Comparison of ENCODE assay signal across 8 cellular contexts in the genomic region with DNA sequence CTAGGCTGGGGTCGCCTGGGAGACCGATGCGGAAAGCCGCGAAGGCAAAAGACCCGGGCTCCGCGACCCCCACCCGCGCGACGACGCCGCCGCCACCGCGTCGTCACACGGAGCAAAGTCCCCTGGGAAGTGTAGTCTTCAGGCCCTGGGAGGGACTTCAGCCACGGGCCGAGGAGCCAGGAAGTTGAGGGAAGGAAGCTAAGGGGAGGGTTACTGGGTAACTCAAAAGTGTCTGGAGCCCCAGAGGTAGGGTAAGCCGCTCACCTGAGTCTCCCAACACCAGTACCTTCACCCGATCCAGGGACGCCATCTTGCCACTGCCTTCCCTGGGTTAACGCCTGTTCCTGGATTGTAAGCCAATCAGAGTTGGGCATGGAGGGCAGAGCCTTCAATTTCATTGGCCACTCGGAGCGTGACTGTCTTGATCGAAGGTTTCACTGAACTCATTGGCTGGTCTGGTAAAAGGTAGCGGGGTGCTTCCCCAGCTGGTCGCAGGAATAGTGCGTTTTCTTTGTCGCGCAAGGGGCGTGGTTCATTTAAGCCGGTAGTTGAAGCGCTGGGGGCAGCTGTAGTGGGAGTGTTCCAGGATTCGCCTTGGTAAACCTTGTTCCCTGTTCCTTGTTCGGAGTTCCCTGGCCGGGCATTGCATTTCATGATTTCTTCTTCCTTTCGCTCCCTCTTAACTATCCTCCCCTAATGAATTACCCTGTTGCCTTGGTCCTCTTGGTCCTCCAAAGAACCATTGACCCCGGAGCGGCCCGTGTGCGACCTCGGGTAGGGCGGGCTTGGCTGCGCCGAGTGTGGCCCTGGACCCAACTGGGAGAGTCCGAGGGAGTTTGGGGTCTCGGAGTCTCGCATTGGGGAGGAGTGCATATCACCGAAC. TPM values are rescaled to one million over a fixed set of nuclear protein-coding genes. Genes with fewer than 3 reads are reported as not detected.
DNase-seq lines count a peak whose midpoint lies in the region; ATAC-seq, FAIRE-seq and TF ChIP-seq lines count a peak whose summit lies in the region.

Gene GTF2E1, plus strand, starts transcription at position 547 of the 883 bp plus-strand sequence. CDS start 7,809 bp downstream, outside the sequence.
A gene with protein sequence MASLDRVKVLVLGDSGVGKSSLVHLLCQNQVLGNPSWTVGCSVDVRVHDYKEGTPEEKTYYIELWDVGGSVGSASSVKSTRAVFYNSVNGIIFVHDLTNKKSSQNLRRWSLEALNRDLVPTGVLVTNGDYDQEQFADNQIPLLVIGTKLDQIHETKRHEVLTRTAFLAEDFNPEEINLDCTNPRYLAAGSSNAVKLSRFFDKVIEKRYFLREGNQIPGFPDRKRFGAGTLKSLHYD (minus strand): TSS at position 319 of the 883 bp plus-strand sequence. CDS start 9 bp downstream, at position 310.

- no peak for TF ChIP-seq CTCF in astrocyte of the cerebellum (IDR thresholded peaks at IDR 0.05; ENCODE audit: low read depth, low read length, missing control alignments)

- intact Hi-C loops in aorta (cut with DNase I): loop anchor here in 1 of 2 donors (5.0 kb wide), 1 partner anchor 145 kb away; the partner anchor contains the start of gene NDUFB4

- peak; percentile 100 for FAIRE-seq in GM18507 (lab: Jason Lieb, UNC)

- H3K36me3 ChIP-seq in rectal smooth muscle tissue (ENCODE audit: control insufficient read depth, insufficient read depth, low read length) (no peaks in the 10 kb centered on the region), aorta (ENCODE audit: control insufficient read depth in 1 of 2, insufficient read depth in 2 of 2, low read length in 1 of 2) (no peaks in the 10 kb centered on the region)

- in situ Hi-C loops in astrocyte of the cerebellum (cut with HindIII; ENCODE audit: low sequenced_read_pairs): no loop called here

- peak within 1 kb of the TSS; percentile 83 for H3K4me3 ChIP-seq in astrocyte of the cerebellum (ENCODE audit: low read depth, low read length)
- peak within 1 kb of the TSS; percentile 95 for H3K4me3 ChIP-seq in rectal smooth muscle tissue (ENCODE audit: low read length)
- peak within 1 kb of the TSS; percentile 57 to 91 for H3K4me3 ChIP-seq in aorta (ENCODE audit: low read length in 2 of 2)

- DNase-seq in GM18507 (ENCODE audit: extremely low spot score, insufficient read length, low read depth) (peak; percentile 91), NCI-H2029 treated with DMSO at 0.1 percent for 48 hours (lab: John Stamatoyannopoulos, UW) (peak; percentile 99), T-helper 9 cell (peak; percentile 96), astrocyte of the cerebellum (ENCODE audit: low read depth) (peak; percentile 100), hepatic stellate cell (ENCODE audit: low spot score) (peak; percentile 98), aorta (peak; percentile 97 to 98)

- no peaks in the 10 kb centered on the region for H3K9me3 ChIP-seq in aorta (ENCODE audit: control insufficient read depth, low read length)

- H3K4me1 ChIP-seq in rectal smooth muscle tissue (ENCODE audit: control insufficient read depth, insufficient read depth, low read length) (peaks cover 5% of the 10 kb centered on the region), aorta (ENCODE audit: control insufficient read depth in 1 of 2, insufficient read depth in 2 of 2, low read length in 2 of 2) (peaks cover 0 to 9% of the 10 kb centered on the region in 2 donors)

- peak within 1 kb of the TSS; percentile 89 for H3K9ac ChIP-seq in rectal smooth muscle tissue (ENCODE audit: low read length)

- 0% methylated on average over 52 of the region's 52 CpGs for whole genome bisulfite sequencing in aorta, 2 donors

- H3K27ac ChIP-seq in rectal smooth muscle tissue (ENCODE audit: low read depth, low read length) (peak within 1 kb of the TSS; percentile 94), aorta (ENCODE audit: low read depth in 1 of 2, low read length in 2 of 2) (peak within 1 kb of the TSS in 1 of 2 donors; percentile 80)

- H3K27me3 ChIP-seq in rectal smooth muscle tissue (ENCODE audit: control insufficient read depth, insufficient read depth, low read length) (no peaks in the 10 kb centered on the region), aorta (ENCODE audit: control insufficient read depth in 1 of 2, insufficient read depth in 2 of 2, low read length in 1 of 2) (no peaks in the 10 kb centered on the region)

- ATAC-seq in HG02981 (IDR thresholded peaks at IDR 0.05; ENCODE audit: unreplicated experiment) (peak; percentile 98), aorta (ENCODE audit: low FRiP score) (peak; percentile 100)

RNA-seq across cellular contexts. Expression of gene GTF2E1, which starts in this region (rescaled TPM):
- total RNA-seq in aorta: 10 to 100 TPM; 11.9 to 15.8 TPM
- 1 to 10 TPM; 4.3 to 4.8 TPM for polyA plus RNA-seq in aorta

RNA-seq across cellular contexts. Expression of the second gene that starts in this region (rescaled TPM):
- total RNA-seq in aorta: 10 to 100 TPM; 16.6 to 20.4 TPM
- polyA plus RNA-seq in aorta: 1 to 10 TPM; 6.9 to 8.9 TPM
